Comparison of ENCODE assay signal across 8 cellular contexts in the genomic region with DNA sequence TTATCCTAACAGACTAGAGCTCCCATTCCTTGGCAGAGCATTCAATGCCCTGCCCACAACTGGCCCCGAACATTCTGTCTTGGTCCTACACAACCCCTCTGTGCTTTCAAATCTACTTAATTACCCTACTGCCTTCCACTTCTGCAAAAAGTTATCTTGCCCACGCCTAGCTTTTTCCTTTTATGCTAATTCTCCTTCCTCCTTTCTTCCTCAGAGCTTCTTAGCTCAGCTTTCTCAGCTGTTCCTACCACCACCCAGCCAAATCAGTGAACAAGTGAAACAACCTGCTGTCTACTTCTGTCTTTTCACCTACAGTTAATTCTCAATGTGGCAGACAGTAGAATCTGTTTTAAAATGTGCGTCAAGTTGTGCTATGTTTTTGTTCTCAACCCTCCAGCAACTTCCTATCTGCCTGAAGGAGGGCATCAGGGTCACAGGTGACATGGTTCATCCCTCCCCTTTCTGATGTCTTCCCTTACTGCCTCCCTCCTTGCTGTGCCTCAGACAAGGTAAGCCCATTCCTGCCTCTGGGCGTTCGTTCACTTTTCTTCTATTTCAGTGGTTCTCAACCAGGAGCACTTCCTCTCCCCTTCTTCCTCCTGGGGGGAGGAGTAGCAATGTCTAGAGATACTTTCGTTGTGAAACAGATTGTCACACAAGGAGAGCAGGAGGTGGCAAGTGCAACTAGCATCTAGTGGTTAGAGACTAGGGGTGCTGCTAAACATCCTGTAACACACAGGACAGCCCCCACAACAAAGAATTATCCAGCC. TPM values are rescaled to one million over a fixed set of nuclear protein-coding genes. Genes with fewer than 3 reads are reported as not detected.
A peak's percentile ranks its signal among the peaks of the same experiment; 100 is the strongest.
DNase-seq lines count a peak whose midpoint lies in the region; ATAC-seq and TF ChIP-seq lines count a peak whose summit lies in the region.

No MANE protein-coding gene starts in this region.

- no peak for TF ChIP-seq CTCF in GM13977 (IDR thresholded peaks at IDR 0.05; ENCODE audit: extremely low read depth, insufficient read depth, missing control alignments)

- no peaks in the 10 kb centered on the region for H3K9me3 ChIP-seq in KOPT-K1 (ENCODE audit: insufficient read depth, low read length, poor library complexity, severe bottlenecking)

- POLR2A ChIA-PET in activated naive CD8-positive, alpha-beta T cell treated with anti-CD3 and anti-CD28 coated beads, Interleukin-2, amount 10 ng/mL, durations not matched to agents 7 days and 5 days (lab: Charles Lee), result interaction anchor here (0.8 to 3.8 kb wide), 5 partner anchors 12 to 62 kb away, joined by 3 to 33 read pairs (median 4); a partner anchor contains a TSS

- no peaks in the 10 kb centered on the region for H3K27me3 Mint-ChIP-seq in activated naive CD8-positive, alpha-beta T cell treated with anti-CD3 and anti-CD28 coated beads, Interleukin-2, amount 10 ng/mL, durations not matched to agents 7 days and 5 days

- H3K36me3 ChIP-seq in KOPT-K1 (ENCODE audit: insufficient read depth, low read length), result peaks cover 8% of the 10 kb centered on the region; the same call in 1 of the 2 replicates

- H3K27ac Mint-ChIP-seq in activated naive CD8-positive, alpha-beta T cell treated with anti-CD3 and anti-CD28 coated beads, Interleukin-2, amount 10 ng/mL, durations not matched to agents 7 days and 5 days, result peak overlapping the region; percentile 95

- peak; percentile 41 for ATAC-seq in GM21576 (IDR thresholded peaks at IDR 0.05; ENCODE audit: unreplicated experiment)
- peak; percentile 51 for ATAC-seq in activated naive CD8-positive, alpha-beta T cell treated with anti-CD3 and anti-CD28 coated beads, Interleukin-2, amount 10 ng/mL, durations not matched to agents 7 days and 5 days (ENCODE audit: low read depth)

- H3K36me3 Mint-ChIP-seq in activated naive CD8-positive, alpha-beta T cell treated with anti-CD3 and anti-CD28 coated beads, Interleukin-2, amount 10 ng/mL, durations not matched to agents 7 days and 5 days, result peaks cover 18% of the 10 kb centered on the region

- H3K27ac ChIP-seq in KOPT-K1 (ENCODE audit: low read depth, low read length, poor library complexity, severe bottlenecking), result peak overlapping the region; percentile 8

- H3K9me3 Mint-ChIP-seq in activated naive CD8-positive, alpha-beta T cell treated with anti-CD3 and anti-CD28 coated beads, Interleukin-2, amount 10 ng/mL, durations not matched to agents 7 days and 5 days, result no peaks in the 10 kb centered on the region

- in situ Hi-C loops in GM13977 (cut with MboI; ENCODE audit: low pct_unique_long_range_greater_than_20kb, low sequenced_read_pairs, unreplicated experiment), result no loop called here

- peaks cover 51% of the 10 kb centered on the region for H3K4me1 Mint-ChIP-seq in activated naive CD8-positive, alpha-beta T cell treated with anti-CD3 and anti-CD28 coated beads, Interleukin-2, amount 10 ng/mL, durations not matched to agents 7 days and 5 days

- DNase-seq in GM13977 (ENCODE audit: low spot score) (peak; percentile 31), pons (ENCODE audit: low spot score) (peak; percentile 60), NCI-H1436 treated with DMSO at 0.1 percent for 48 hours (lab: John Stamatoyannopoulos, UW) (no peak), SHP77 (lab: John Stamatoyannopoulos, UW) (no peak), DMS 273 treated with DMSO at 0.1 percent for 48 hours (lab: John Stamatoyannopoulos, UW) (no peak)
- peak; percentile 53 for DNase-seq in activated naive CD8-positive, alpha-beta T cell treated with anti-CD3 and anti-CD28 coated beads, Interleukin-2, amount 10 ng/mL, durations not matched to agents 7 days and 5 days

- peak overlapping the region; percentile 93 for H3K4me3 Mint-ChIP-seq in activated naive CD8-positive, alpha-beta T cell treated with anti-CD3 and anti-CD28 coated beads, Interleukin-2, amount 10 ng/mL, durations not matched to agents 7 days and 5 days

RNA-seq across cellular contexts. Expression of a gene that starts 1.3 kb away (rescaled TPM):
- total RNA-seq in activated naive CD8-positive, alpha-beta T cell treated with anti-CD3 and anti-CD28 coated beads, Interleukin-2, amount 10 ng/mL, durations not matched to agents 7 days and 5 days, result 10 to 100 TPM; 59.0 to 65.8 TPM

RNA-seq across cellular contexts. Expression of a gene that starts 53.3 kb away (rescaled TPM):
- total RNA-seq in activated naive CD8-positive, alpha-beta T cell treated with anti-CD3 and anti-CD28 coated beads, Interleukin-2, amount 10 ng/mL, durations not matched to agents 7 days and 5 days, result 100 to 1,000 TPM; 106 to 113 TPM

Comparison
In these comparisons a context has a peak if more than half of its experiments do, and no peak if none do; other contexts are left out.
1. DNase-seq: peak in GM13977 (single experiment), activated naive CD8-positive, alpha-beta T cell treated with anti-CD3 and anti-CD28 coated beads, Interleukin-2, amount 10 ng/mL, durations not matched to agents 7 days and 5 days (single experiment) and pons (single experiment); none in NCI-H1436 treated with DMSO at 0.1 percent for 48 hours (single experiment), SHP77 (0 of 2) and DMS 273 treated with DMSO at 0.1 percent for 48 hours (single experiment).